ENCODE assay signal across 8 cellular contexts in the genomic region with DNA sequence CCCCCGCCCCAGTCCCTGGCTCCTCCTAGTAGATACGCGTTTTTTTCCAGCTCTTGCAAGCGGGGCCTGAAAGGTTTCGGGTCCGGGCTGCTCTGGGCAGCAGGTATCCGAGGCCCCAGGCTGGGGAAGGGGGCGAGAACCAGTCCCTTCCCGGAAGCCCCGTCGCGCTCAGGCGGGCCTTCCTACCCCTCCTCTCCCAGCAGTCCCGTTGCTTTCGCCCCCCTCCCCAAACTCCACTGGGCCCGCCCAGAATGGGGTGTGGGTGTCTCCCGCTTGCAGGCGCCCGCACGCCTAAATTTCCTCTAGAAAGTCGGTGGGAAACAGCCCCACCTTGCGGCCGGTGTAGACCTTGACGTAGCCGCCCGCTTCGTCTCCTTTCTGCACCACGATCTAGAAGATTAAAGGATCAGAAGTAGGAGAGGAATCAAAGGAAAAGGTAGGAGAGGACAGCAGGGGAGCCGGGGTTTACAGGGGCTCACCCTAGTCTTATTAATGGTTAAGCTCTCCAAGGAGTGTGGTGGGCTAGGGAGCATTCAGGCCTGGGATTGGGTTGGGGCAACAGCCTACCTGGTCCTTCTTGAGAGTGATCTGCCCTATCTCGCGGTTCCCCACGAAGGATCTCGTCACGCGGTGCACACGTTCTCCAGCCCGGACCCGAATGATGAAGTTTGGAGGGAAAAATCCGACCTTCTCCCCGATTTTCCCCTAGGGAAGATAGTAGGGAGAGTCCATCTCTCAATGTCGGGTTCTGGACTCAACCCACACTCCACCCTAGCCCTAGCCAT. TPM values are rescaled to one million over a fixed set of nuclear protein-coding genes. Genes with fewer than 3 reads are reported as not detected.
DNase-seq lines count a peak whose midpoint lies in the region; ATAC-seq and TF ChIP-seq lines count a peak whose summit lies in the region.

No MANE protein-coding gene starts in this region.

- H3K27me3 Mint-ChIP-seq in activated naive CD4-positive, alpha-beta T cell treated with anti-CD3 and anti-CD28 coated beads, Interleukin-2, amount 50 U/mL, for 24 hours: peaks cover 16% of the 10 kb centered on the region

- intact Hi-C loops in Right ventricle myocardium inferior (cut with DNase I): loop anchor here (1.0 kb wide), 1 partner anchor 30 kb away; no protein-coding TSS in a partner anchor
- intact Hi-C loops in posterior vena cava (cut with DNase I): no loop called here
- intact Hi-C loops in vagina (cut with DNase I): loop anchor here (5.0 kb wide), 1 partner anchor 36 kb away; no protein-coding TSS in a partner anchor

- H3K27ac Mint-ChIP-seq in activated naive CD4-positive, alpha-beta T cell treated with anti-CD3 and anti-CD28 coated beads, Interleukin-2, amount 50 U/mL, for 24 hours: no peak overlapping the region

- H3K36me3 ChIP-seq in vagina: no peaks in the 10 kb centered on the region

- peak overlapping the region; percentile 20 to 22 for H3K4me3 ChIP-seq in vagina

- H3K4me3 Mint-ChIP-seq in activated naive CD4-positive, alpha-beta T cell treated with anti-CD3 and anti-CD28 coated beads, Interleukin-2, amount 50 U/mL, for 24 hours: peak overlapping the region; percentile 77

- no peak for TF ChIP-seq POLR2A in vagina (IDR thresholded peaks at IDR 0.05)

- H3K4me1 ChIP-seq in vagina: peaks cover 52% of the 10 kb centered on the region

- H3K27me3 ChIP-seq in vagina: peaks cover 15% of the 10 kb centered on the region

- H3K9me3 ChIP-seq in vagina: no peaks in the 10 kb centered on the region

- peak; percentile 50 to 62 (median 58) for TF ChIP-seq CTCF in vagina (IDR thresholded peaks at IDR 0.05)

- H3K36me3 Mint-ChIP-seq in activated naive CD4-positive, alpha-beta T cell treated with anti-CD3 and anti-CD28 coated beads, Interleukin-2, amount 50 U/mL, for 24 hours: peaks cover 3% of the 10 kb centered on the region

- H3K27ac ChIP-seq in vagina: no peak overlapping the region

- no peak for ATAC-seq in Right ventricle myocardium inferior

- H3K9me3 Mint-ChIP-seq in activated naive CD4-positive, alpha-beta T cell treated with anti-CD3 and anti-CD28 coated beads, Interleukin-2, amount 50 U/mL, for 24 hours: no peaks in the 10 kb centered on the region

- peaks cover 50% of the 10 kb centered on the region for H3K4me1 Mint-ChIP-seq in activated naive CD4-positive, alpha-beta T cell treated with anti-CD3 and anti-CD28 coated beads, Interleukin-2, amount 50 U/mL, for 24 hours

- DNase-seq in DMS114 treated with DMSO at 0.1 percent for 48 hours (lab: John Stamatoyannopoulos, UW; ENCODE audit: unreplicated experiment) (peak; percentile 71), KG1 (lab: John Stamatoyannopoulos, UW) (peak; percentile 14), SHP77 treated with DMSO at 0.1 percent for 48 hours (lab: John Stamatoyannopoulos, UW) (peak; percentile 19), Right ventricle myocardium inferior (ENCODE audit: missing footprints) (peak; percentile 91), posterior vena cava (ENCODE audit: low spot score) (peak; percentile 94), vagina (ENCODE audit: extremely low spot score in 2 of 2) (peak in 1 of 2 donors; percentile 79), SKM-1 treated with dmso at 0.1 percent for 144 hours (lab: John Stamatoyannopoulos, UW; ENCODE audit: unreplicated experiment) (no peak)

RNA-seq across cellular contexts. Expression of a gene that starts 7.3 kb away (rescaled TPM):
- 1.2 TPM for total RNA-seq in Right ventricle myocardium inferior
- 1 to 10 TPM; 1.2 to 2.8 TPM for total RNA-seq in posterior vena cava
- 0.74 TPM for total RNA-seq in vagina

RNA-seq across cellular contexts. Expression of a gene that starts 14.2 kb away (rescaled TPM):
- total RNA-seq in Right ventricle myocardium inferior (32.8 TPM), posterior vena cava (10 to 100 TPM; 53.2 to 53.7 TPM), vagina (54.0 TPM)

RNA-seq across cellular contexts. Expression of a gene that starts 27.1 kb away (rescaled TPM):
- total RNA-seq in Right ventricle myocardium inferior: 0.60 TPM
- under 1 TPM; 0.24 to 0.79 TPM for total RNA-seq in posterior vena cava
- 3.2 TPM for total RNA-seq in vagina

Comparison
In these comparisons a context has a peak if more than half of its experiments do, and no peak if none do; other contexts are left out.
1. intact Hi-C loops: an anchor here in Right ventricle myocardium inferior (1.0 kb wide) and vagina (5.0 kb wide); none called in posterior vena cava.